Comparison of ENCODE assay signal across 16 cellular contexts in the genomic region with DNA sequence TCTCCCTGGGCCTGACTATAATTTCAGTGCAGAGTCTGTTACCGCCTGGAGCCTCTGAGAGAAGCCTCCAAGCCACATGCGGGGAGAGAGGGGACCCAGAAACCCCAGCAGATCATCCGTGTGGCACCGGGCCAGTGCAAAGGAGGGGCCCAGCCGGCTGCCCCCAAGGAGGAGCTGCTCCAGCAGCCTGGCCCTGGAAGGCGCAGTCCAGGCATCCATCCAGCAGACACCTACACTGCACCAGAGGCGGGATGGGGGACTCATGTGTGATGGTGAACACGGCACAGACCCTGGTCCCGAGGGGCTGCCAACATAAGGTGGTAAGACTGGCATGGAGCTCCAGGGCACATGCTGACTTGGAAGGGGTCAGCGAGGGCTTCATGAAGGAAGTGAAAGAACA. TPM values are rescaled to one million over a fixed set of nuclear protein-coding genes. Genes with fewer than 3 reads are reported as not detected.
DNase-seq lines count a peak whose midpoint lies in the region; ATAC-seq, FAIRE-seq and TF ChIP-seq lines count a peak whose summit lies in the region.
"Had no signal": no experiment of that assay in that cellular context is flagged by ENCODE, and none has a peak within 500 bp of the region (broad histone marks: within the 10 kb centered on the region; RNA-seq: fewer than 3 reads in every experiment).

No MANE protein-coding gene starts in this region.

- H3F3A ChIP-seq in neural progenitor cell (ENCODE audit: low read depth): peaks cover 16% of the 10 kb centered on the region

- H3K4me3 Mint-ChIP-seq in neural progenitor cell: no peak overlapping the region

- H3K4me1 Mint-ChIP-seq in neural progenitor cell: peaks cover 30% of the 10 kb centered on the region

- H3K27ac Mint-ChIP-seq in neural progenitor cell: peak overlapping the region; percentile 65

- FAIRE-seq in K562 (lab: Jason Lieb, UNC): peak; percentile 56
- FAIRE-seq: HepG2 had no signal

- POLR2A ChIA-PET in K562 (lab: Yijun Ruan, JAX): interaction anchor here (0.7 to 3.2 kb wide), 5 partner anchors 9 to 84 kb away, joined by 3 to 17 read pairs (median 3); a partner anchor contains a TSS

- TF ChIP-seq POLR2A in breast epithelium (IDR thresholded peaks at IDR 0.05): no peak
- no peak for TF ChIP-seq POLR2A in K562 (conservative IDR thresholded peaks at IDR 0.05)
- no peak for TF ChIP-seq POLR2A in vagina (IDR thresholded peaks at IDR 0.05)
- no peak for TF ChIP-seq POLR2A in sigmoid colon (IDR thresholded peaks at IDR 0.05)

- H3K9me1 ChIP-seq in K562 (ENCODE audit: control insufficient read depth, insufficient read depth, low read length): no peaks in the 10 kb centered on the region

- no peaks in the 10 kb centered on the region for H3K27me3 ChIP-seq in breast epithelium
- no peaks in the 10 kb centered on the region for H3K27me3 ChIP-seq in mammary epithelial cell (ENCODE audit: insufficient read depth, low read length)
- no peaks in the 10 kb centered on the region for H3K27me3 ChIP-seq in K562 (ENCODE audit: control insufficient read depth in 2 of 2, insufficient read depth in 2 of 2, low read length in 2 of 2)
- H3K27me3 ChIP-seq in neural progenitor cell: no peaks in the 10 kb centered on the region
- H3K27me3 ChIP-seq in vagina: no peaks in the 10 kb centered on the region
- H3K27me3 ChIP-seq in sigmoid colon: no peaks in the 10 kb centered on the region

- H3K4me3 ChIP-seq in breast epithelium: no peak overlapping the region
- H3K4me3 ChIP-seq in mammary epithelial cell (replicated peaks in 1 of 3; ENCODE audit: insufficient read depth in 1 of 3, low read depth in 2 of 3, low read length in 3 of 3): no peak overlapping the region
- no peak overlapping the region for H3K4me3 ChIP-seq in K562
- no peak overlapping the region for H3K4me3 ChIP-seq in neural progenitor cell
- no peak overlapping the region for H3K4me3 ChIP-seq in vagina
- no peak overlapping the region for H3K4me3 ChIP-seq in sigmoid colon

- in situ Hi-C loops in mammary epithelial cell (cut with MboI; ENCODE audit: low sequenced_read_pairs in 2 of 2): loop anchor here in 1 of 2 donors (25.0 kb wide), 1 partner anchor 226 kb away; no protein-coding TSS in a partner anchor
- in situ Hi-C loops in K562 (cut with MboI): no loop called here

- intact Hi-C loops in breast epithelium (cut with DNase I; ENCODE audit: low total_unique reads): loop anchor here (10.0 kb wide), 1 partner anchor 79 kb away; no protein-coding TSS in a partner anchor
- intact Hi-C loops in mammary epithelial cell (cut with micrococcal nuclease): no loop called here
- intact Hi-C loops in K562 (cut with micrococcal nuclease): loop anchor here (10.0 kb wide), 1 partner anchor 369 kb away; no protein-coding TSS in a partner anchor
- intact Hi-C loops in vagina (cut with DNase I): loop anchor here (10.0 kb wide), 1 partner anchor 139 kb away; no protein-coding TSS in a partner anchor
- intact Hi-C loops in sigmoid colon (cut with DNase I): no loop called here

- no peak overlapping the region for H2AFZ ChIP-seq in mammary epithelial cell (ENCODE audit: low read depth, low read length)
- H2AFZ ChIP-seq in K562 (ENCODE audit: low read depth, low read length): no peak overlapping the region
- H2AFZ ChIP-seq in neural progenitor cell (replicated peaks): no peak overlapping the region

- 41% methylated on average over 6 of the region's 10 CpGs for WGBS in mammary epithelial cell (ENCODE audit: low coverage, missing lambda C conversion rate)
- 25% methylated on average over 10 of the region's 10 CpGs for WGBS in K562 (ENCODE audit: insufficient coverage, low coverage, missing lambda C conversion rate)
- WGBS in sigmoid colon, 2 donors: 92 to 93% methylated on average over 10 of the region's 10 CpGs

- H3K9me3 Mint-ChIP-seq in neural progenitor cell: no peaks in the 10 kb centered on the region

- H3K9me3 ChIP-seq in breast epithelium (no peaks in the 10 kb centered on the region), mammary epithelial cell (replicated peaks; ENCODE audit: insufficient read depth, low read length) (no peaks in the 10 kb centered on the region), K562 (replicated peaks; ENCODE audit: control insufficient read depth, insufficient read depth, low read depth, low read length) (no peaks in the 10 kb centered on the region), neural progenitor cell (ENCODE audit: low read depth) (no peaks in the 10 kb centered on the region), vagina (no peaks in the 10 kb centered on the region), sigmoid colon (no peaks in the 10 kb centered on the region)

- H3K9ac ChIP-seq in mammary epithelial cell (ENCODE audit: insufficient read depth, low read length): no peak overlapping the region
- no peak overlapping the region for H3K9ac ChIP-seq in K562 (ENCODE audit: insufficient read depth in 1 of 2, low read depth in 2 of 2, low read length in 2 of 2)
- no peak overlapping the region for H3K9ac ChIP-seq in neural progenitor cell
- H3K9ac ChIP-seq: KMS-11 had no signal

- H3K4me2 ChIP-seq in mammary epithelial cell (ENCODE audit: insufficient read depth, low read depth, low read length) (no peak overlapping the region), K562 (ENCODE audit: insufficient read depth, low read length) (no peak overlapping the region), neural progenitor cell (no peak overlapping the region)
- H3K4me2 ChIP-seq: KMS-11 had no signal

- H3K36me3 ChIP-seq in breast epithelium (no peaks in the 10 kb centered on the region), mammary epithelial cell (ENCODE audit: insufficient read depth, low read length) (peaks cover 6% of the 10 kb centered on the region), K562 (ENCODE audit: control insufficient read depth, insufficient read depth, low read length) (peaks cover 4% of the 10 kb centered on the region; the same call in 1 of the 3 replicates), neural progenitor cell (no peaks in the 10 kb centered on the region), vagina (no peaks in the 10 kb centered on the region), sigmoid colon (peaks cover 0 to 10% (median 2%) of the 10 kb centered on the region in 4 donors)

- no TSS peak for BruUV-seq in mammary epithelial cell (replicated peaks; lab: Mats Ljungman, UMichigan)
- no TSS peak for BruUV-seq in K562 (replicated peaks; lab: Mats Ljungman, UMichigan)

- ATAC-seq in K562 (no peak), HG02840 (IDR thresholded peaks at IDR 0.05; ENCODE audit: low FRiP score, unreplicated experiment) (no peak), HG03378 (IDR thresholded peaks at IDR 0.05; ENCODE audit: unreplicated experiment) (no peak)
- ATAC-seq: HepG2, Panc1, Right ventricle myocardium inferior had no signal

- TF ChIP-seq CTCF in breast epithelium (IDR thresholded peaks at IDR 0.05) (no peak), mammary epithelial cell (conservative IDR thresholded peaks at IDR 0.05 in 1 of 2, IDR thresholded peaks at IDR 0.05 in 1 of 2; ENCODE audit: extremely low read depth in 1 of 2, insufficient read depth in 1 of 2, low read depth in 1 of 2, low read length in 2 of 2) (no peak), K562 (IDR thresholded peaks at IDR 0.05 in 2 of 3, conservative IDR thresholded peaks at IDR 0.05 in 1 of 3; ENCODE audit: insufficient read depth in 2 of 3, low read depth in 1 of 3, low read length in 3 of 3) (no peak), neural progenitor cell (IDR thresholded peaks at IDR 0.05) (no peak), vagina (IDR thresholded peaks at IDR 0.05) (no peak), sigmoid colon (IDR thresholded peaks at IDR 0.05) (no peak)

- H3K27ac ChIP-seq in breast epithelium (peak overlapping the region; percentile 71 to 82), mammary epithelial cell (ENCODE audit: insufficient read depth, low read depth, low read length) (no peak overlapping the region), K562 (ENCODE audit: extremely low read depth, low read depth, low read length) (no peak overlapping the region), neural progenitor cell (no peak overlapping the region), vagina (peak overlapping the region; percentile 39), sigmoid colon (no peak overlapping the region)
- H3K27ac ChIP-seq: KMS-11 had no signal

- H3K79me2 ChIP-seq in mammary epithelial cell (ENCODE audit: insufficient read depth, low read length): peaks cover 7% of the 10 kb centered on the region
- H3K79me2 ChIP-seq in K562 (ENCODE audit: control insufficient read depth, insufficient read depth, low read length): no peaks in the 10 kb centered on the region
- no peaks in the 10 kb centered on the region for H3K79me2 ChIP-seq in neural progenitor cell (ENCODE audit: low read depth)

- H4K20me1 ChIP-seq in mammary epithelial cell (ENCODE audit: insufficient read depth, low read length) (no peaks in the 10 kb centered on the region), K562 (replicated peaks; ENCODE audit: control insufficient read depth, insufficient read depth, low read length) (peaks cover 17% of the 10 kb centered on the region), neural progenitor cell (ENCODE audit: low read depth) (peaks cover 9% of the 10 kb centered on the region)

- CTCF ChIA-PET in mammary epithelial cell (lab: Charles Lee; ENCODE audit: low non-redundant PET): no interaction called here
- CTCF ChIA-PET in K562 (lab: Yijun Ruan, JAX; ENCODE audit: low intra/inter-chr PET ratio): no interaction called here

- TF ChIP-seq EP300 in K562 (IDR thresholded peaks at IDR 0.05; ENCODE audit: low read length) (no peak), sigmoid colon (IDR thresholded peaks at IDR 0.05) (no peak)

- H3K27me3 Mint-ChIP-seq in neural progenitor cell (ENCODE audit: insufficient read depth, low read depth): peaks cover 2% of the 10 kb centered on the region

- dilution Hi-C loops in mammary epithelial cell (cut with HindIII; ENCODE audit: low sequenced_read_pairs): no loop called here

- no peak for TF ChIP-seq RAD21 in K562 (CRISPR knock-in tag; conservative IDR thresholded peaks at IDR 0.05 in 1 of 2, IDR thresholded peaks at IDR 0.05 in 1 of 2)

- no peak for DNase-seq in breast epithelium (ENCODE audit: low spot score in 2 of 2)
- DNase-seq in mammary epithelial cell: no peak
- DNase-seq in K562 (ENCODE audit: extremely low read depth in 1 of 4, low spot score in 3 of 4): no peak
- DNase-seq in neural progenitor cell (ENCODE audit: low spot score): no peak
- no peak for DNase-seq in vagina (ENCODE audit: extremely low spot score in 2 of 2)
- DNase-seq in sigmoid colon: no peak
- DNase-seq: EL, NCI-H1092, NCI-H1694, NCI-H2227 treated with DMSO at 0.1 percent for 48 hours had no signal

- H3K4me1 ChIP-seq in breast epithelium: peaks cover 0 to 11% of the 10 kb centered on the region in 2 donors
- H3K4me1 ChIP-seq in mammary epithelial cell (ENCODE audit: insufficient read depth, low read length): no peaks in the 10 kb centered on the region
- peaks cover 0 to 18% of the 10 kb centered on the region in 2 experiments; a peak in 2 of 5 replicates for H3K4me1 ChIP-seq in K562 (replicated peaks in 1 of 2; ENCODE audit: control insufficient read depth in 2 of 2, insufficient read depth in 2 of 2, low read length in 2 of 2)
- peaks cover 14% of the 10 kb centered on the region for H3K4me1 ChIP-seq in neural progenitor cell
- peaks cover 33% of the 10 kb centered on the region for H3K4me1 ChIP-seq in vagina
- peaks cover 0 to 7% (median 0%) of the 10 kb centered on the region in 4 donors for H3K4me1 ChIP-seq in sigmoid colon

- H3K36me3 Mint-ChIP-seq in neural progenitor cell: peaks cover 4% of the 10 kb centered on the region

RNA-seq across cellular contexts. Expression of a gene that starts 39.6 kb away (rescaled TPM):
- total RNA-seq in breast epithelium: 10 to 100 TPM; 25.4 to 47.5 (median 42.3) TPM
- total RNA-seq in mammary epithelial cell: 100 to 1,000 TPM; 229 to 335 TPM
- 168 TPM for polyA plus RNA-seq in mammary epithelial cell
- 399 TPM for polyA minus RNA-seq in mammary epithelial cell
- total RNA-seq in K562 (2011; cell fraction: chromatin; rRNA removed; ENCODE audit: low replicate concordance): 28.6 and 38.8 TPM in 2 replicates
- total RNA-seq in K562 (2011; cell fraction: nucleolus; rRNA removed): 33.0 and 36.4 TPM in 2 replicates
- 31.8 and 34.3 TPM in 2 replicates for total RNA-seq in K562 (2011; cell fraction: nucleoplasm; rRNA removed)
- 13.9 and 19.7 TPM in 2 replicates for total RNA-seq in K562 (2014; rRNA removed)
- 8.6 and 10.0 TPM in 2 replicates for total RNA-seq in K562 (2014; rRNA removed; fragmentation: Illumina TruSeq; extraction: Trizol)
- 13.3 and 13.5 TPM in 2 replicates for total RNA-seq in K562 (2015; rRNA removed; fragmentation: Illumina TruSeq; extraction: Trizol)
- 32.5 TPM in 2 replicates for total RNA-seq in K562 (2021)
- 3.7 and 6.1 TPM in 2 replicates for polyA plus RNA-seq in K562 (2011; rRNA removed)
- polyA plus RNA-seq in K562 (2011; cell fraction: cytosol; rRNA removed): 4.9 and 6.7 TPM in 2 replicates
- 8.9 and 10.5 TPM in 2 replicates for polyA plus RNA-seq in K562 (2011; cell fraction: nucleus; rRNA removed)
- 28.2 and 42.9 TPM in 2 replicates for polyA plus RNA-seq in K562 (2012)
- polyA plus RNA-seq in K562 (2014; fragmentation: Illumina TruSeq; extraction: Trizol): 23.9 and 26.8 TPM in 2 replicates
- polyA plus RNA-seq in K562 (2014; fragmentation: Nextera tagmentation; extraction: Ambion mirVana): 1 to 10 TPM; 1.1 to 1.6 TPM
- 12.5 and 13.8 TPM in 2 replicates for polyA plus RNA-seq in K562 (2014; rRNA removed)
- 5.4 and 5.5 TPM in 2 replicates for polyA minus RNA-seq in K562 (2011; rRNA and poly(A)+ RNA removed)
- 11.1 and 17.9 TPM in 2 replicates for polyA minus RNA-seq in K562 (2011; cell fraction: cytosol; rRNA and poly(A)+ RNA removed)
- polyA minus RNA-seq in K562 (2011; cell fraction: nucleus; rRNA and poly(A)+ RNA removed): 2.8 and 4.9 TPM in 2 replicates
- 75.4 and 112 TPM in 2 replicates for total RNA-seq in neural progenitor cell (ENCODE audit: low replicate concordance)
- 96.5 TPM for total RNA-seq in vagina
- 10 to 100 TPM; 33.9 to 71.2 (median 36.4) TPM for total RNA-seq in sigmoid colon
- 100 to 1,000 TPM in 1 of 3 donors, 10 to 100 TPM in 2; 21.0 to 105 (median 28.9) TPM for polyA plus RNA-seq in sigmoid colon

RNA-seq across cellular contexts. Expression of a gene that starts 46.7 kb away (rescaled TPM):
- total RNA-seq in breast epithelium (10 to 100 TPM; 25.9 to 37.9 (median 29.5) TPM), mammary epithelial cell (100 to 1,000 TPM in 1 of 2 donors, 10 to 100 TPM in 1; 54.7 to 103 TPM), K562 (2014; rRNA removed) (27.6 and 30.0 TPM in 2 replicates), K562 (2014; rRNA removed; fragmentation: Illumina TruSeq; extraction: Trizol) (6.9 and 11.5 TPM in 2 replicates), K562 (2015; rRNA removed; fragmentation: Illumina TruSeq; extraction: Trizol) (12.3 and 14.7 TPM in 2 replicates), K562 (2021) (26.3 and 27.1 TPM in 2 replicates), neural progenitor cell (ENCODE audit: low replicate concordance) (68.8 and 96.0 TPM in 2 replicates), vagina (44.7 TPM), sigmoid colon (10 to 100 TPM in 3 of 4 donors, 1 to 10 TPM in 1; 9.2 to 18.2 (median 13.7) TPM)
- polyA plus RNA-seq in mammary epithelial cell (138 TPM), K562 (2011; rRNA removed) (29.2 and 37.0 TPM in 2 replicates), K562 (2014; fragmentation: Illumina TruSeq; extraction: Trizol) (10.1 and 10.2 TPM in 2 replicates), K562 (2014; fragmentation: Nextera tagmentation; extraction: Ambion mirVana) (under 1 TPM; 0.65 to 0.78 TPM), K562 (2014; rRNA removed) (17.5 and 28.5 TPM in 2 replicates), sigmoid colon (10 to 100 TPM; 19.8 to 20.3 (median 19.9) TPM)
- polyA minus RNA-seq in mammary epithelial cell: 108 TPM
- total RNA-seq in K562 (2011; cell fraction: chromatin; rRNA removed; ENCODE audit: low replicate concordance): 6.8 and 10.7 TPM in 2 replicates
- 8.0 and 8.3 TPM in 2 replicates for total RNA-seq in K562 (2011; cell fraction: nucleolus; rRNA removed)
- 7.6 and 7.8 TPM in 2 replicates for total RNA-seq in K562 (2011; cell fraction: nucleoplasm; rRNA removed)
- polyA plus RNA-seq in K562 (2011; cell fraction: cytosol; rRNA removed): 30.0 and 36.2 TPM in 2 replicates
- polyA plus RNA-seq in K562 (2011; cell fraction: nucleus; rRNA removed): 12.6 and 16.6 TPM in 2 replicates
- polyA plus RNA-seq in K562 (2012): 24.1 and 49.0 TPM in 2 replicates
- 13.0 and 17.0 TPM in 2 replicates for polyA minus RNA-seq in K562 (2011; rRNA and poly(A)+ RNA removed)
- polyA minus RNA-seq in K562 (2011; cell fraction: cytosol; rRNA and poly(A)+ RNA removed): 20.5 and 28.2 TPM in 2 replicates
- 2.0 and 3.0 TPM in 2 replicates for polyA minus RNA-seq in K562 (2011; cell fraction: nucleus; rRNA and poly(A)+ RNA removed)

Comparison
In these comparisons a context has a peak if more than half of its experiments do, and no peak if none do; other contexts are left out.
1. H3K27ac ChIP-seq: peak in breast epithelium (2 of 2) and vagina (single experiment); none in mammary epithelial cell (single experiment), K562 (single experiment), neural progenitor cell (single experiment) and sigmoid colon (0 of 4).
2. intact Hi-C loops: an anchor here in breast epithelium (10.0 kb wide), K562 (10.0 kb wide) and vagina (10.0 kb wide); none called in mammary epithelial cell and sigmoid colon.